2 cellular contexts compared by ENCODE assay signal in genomic region chr19:17881701-17882100, GRCh38.
TF ChIP-seq lines count a peak whose summit lies in the region.

No MANE protein-coding gene starts in this region.

TF ChIP-seq in GM12891, 5 proteins besides CTCF, POLR2A, EP300 and RAD21:
- TF ChIP-seq PAX5 (IDR thresholded peaks at IDR 0.05; ENCODE audit: insufficient read depth, low read length, severe bottlenecking) (no peak), TAF1 (IDR thresholded peaks at IDR 0.05; ENCODE audit: low read depth, low read length) (no peak), SPI1 (IDR thresholded peaks at IDR 0.05; ENCODE audit: low read depth, low read length) (no peak), POLR2AphosphoS5 (IDR thresholded peaks at IDR 0.05; ENCODE audit: low read depth, low read length) (no peak), POU2F2 (IDR thresholded peaks at IDR 0.05; ENCODE audit: low read depth, low read length) (no peak)

TF ChIP-seq in H1, 55 proteins besides CTCF, POLR2A, EP300 and RAD21:
- TF ChIP-seq SP4 (IDR thresholded peaks at IDR 0.05; ENCODE audit: low read length), result no peak
- no peak for TF ChIP-seq KDM1A (IDR thresholded peaks at IDR 0.05; ENCODE audit: borderline replicate concordance, low read length)
- no peak for TF ChIP-seq HDAC2 (IDR thresholded peaks at IDR 0.05; ENCODE audit: borderline replicate concordance in 1 of 2, low read depth in 2 of 2, low read length in 2 of 2)
- TF ChIP-seq SIRT6 (IDR thresholded peaks at IDR 0.05; ENCODE audit: low read length), result no peak
- no peak for TF ChIP-seq TBP (IDR thresholded peaks at IDR 0.05; ENCODE audit: low read depth, low read length)
- TF ChIP-seq CHD7 (IDR thresholded peaks at IDR 0.05; ENCODE audit: insufficient replicate concordance, low read length), result no peak
- no peak for TF ChIP-seq SAP30 (IDR thresholded peaks at IDR 0.05; ENCODE audit: insufficient read depth, insufficient replicate concordance, low read length)
- TF ChIP-seq KDM4A (IDR thresholded peaks at IDR 0.05; ENCODE audit: low read depth, low read length, severe bottlenecking), result no peak
- TF ChIP-seq BRCA1 (IDR thresholded peaks at IDR 0.05; ENCODE audit: low read depth, low read length), result no peak
